1 cellular context compared by ENCODE assay signal in the genomic region with DNA sequence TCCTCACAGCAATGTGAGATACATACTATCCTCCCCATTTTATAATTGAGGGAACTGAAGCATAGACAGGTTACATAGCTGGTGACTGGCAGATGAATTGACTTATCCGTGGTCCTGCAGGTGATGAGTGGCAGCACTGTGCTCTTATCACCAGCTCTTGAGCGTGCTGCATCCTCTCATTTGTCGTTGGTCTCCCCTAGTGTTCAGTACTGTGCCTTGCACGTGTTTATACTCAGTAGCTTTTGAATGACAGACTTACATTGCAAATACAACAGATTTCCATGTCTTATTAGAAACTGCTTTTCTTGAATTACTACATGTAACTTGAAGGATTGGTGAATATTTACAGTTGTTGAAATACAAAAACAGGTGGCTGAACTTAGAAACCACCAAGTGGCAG.
TF ChIP-seq lines count a peak whose summit lies in the region.

No MANE protein-coding gene starts in this region.

TF ChIP-seq in H1, 55 proteins besides CTCF, POLR2A, EP300 and RAD21:
- TF ChIP-seq SP1 (IDR thresholded peaks at IDR 0.05; ENCODE audit: low read depth, low read length): peak; percentile 63
